In genomic region chr5:53507013-53507412, GRCh38 we compare ENCODE assay signal across 2 cellular contexts.
A peak's percentile ranks its signal among the peaks of the same experiment; 100 is the strongest.
TF ChIP-seq lines count a peak whose summit lies in the region.

No MANE protein-coding gene starts in this region.

TF ChIP-seq in GM12891, 5 proteins besides CTCF, POLR2A, EP300 and RAD21:
- TF ChIP-seq SPI1 (IDR thresholded peaks at IDR 0.05; ENCODE audit: low read depth, low read length) (peak; percentile 59; the same call in 1 of the 2 replicates), POU2F2 (IDR thresholded peaks at IDR 0.05; ENCODE audit: low read depth, low read length) (no peak), POLR2AphosphoS5 (IDR thresholded peaks at IDR 0.05; ENCODE audit: low read depth, low read length) (no peak)
TF ChIP-seq in GM12891: peak in this region for 1.

TF ChIP-seq in GM12878, 131 proteins besides CTCF, POLR2A, EP300 and RAD21:
- TF ChIP-seq SPI1 (IDR thresholded peaks at IDR 0.05; ENCODE audit: borderline replicate concordance, insufficient read depth, low read depth, low read length) = peak; percentile 63; the same call in 1 of the 2 replicates
- no peak for TF ChIP-seq TAF1 (IDR thresholded peaks at IDR 0.05; ENCODE audit: borderline replicate concordance, low read depth, low read length)
